In the genomic region with DNA sequence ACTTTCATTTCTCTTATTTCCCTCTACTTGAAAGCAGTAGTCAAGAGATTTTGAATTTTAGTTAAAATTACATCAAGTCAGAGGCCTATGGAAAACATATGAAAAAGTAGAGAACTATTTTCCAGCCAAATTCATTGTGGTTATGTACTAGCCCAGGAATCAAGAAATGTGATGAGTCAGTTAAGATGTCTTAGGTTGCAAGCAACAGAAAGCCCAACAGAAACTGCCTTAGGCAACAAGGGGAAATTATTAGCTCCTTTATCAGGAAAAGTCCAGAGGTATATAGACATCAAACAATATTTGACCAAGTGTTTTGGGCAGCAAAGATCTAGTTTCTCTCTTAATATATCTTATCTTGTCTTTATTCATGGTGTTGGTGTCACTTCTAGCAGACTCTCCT, we compare ENCODE assay signal across 26 cellular contexts. TPM values are rescaled to one million over a fixed set of nuclear protein-coding genes. Genes with fewer than 3 reads are reported as not detected.
"Had no signal": no experiment of that assay in that cellular context is flagged by ENCODE, and none has a peak within 500 bp of the region (broad histone marks: within the 10 kb centered on the region; RNA-seq: fewer than 3 reads in every experiment).

No MANE protein-coding gene starts in this region.

- H3K9me3 ChIP-seq: gastroesophageal sphincter, pancreas, right lobe of liver, suprapubic skin, vagina had no signal

- FAIRE-seq: colon, pancreas had no signal

- H3K4me2 ChIP-seq: smooth muscle cell had no signal

- H3K36me3 ChIP-seq: ascending aorta, cardiac muscle cell, gastroesophageal sphincter, heart left ventricle, pancreas, right lobe of liver, suprapubic skin, vagina had no signal

- DNase-seq: activated CD4-positive, alpha-beta T cell treated with anti-CD3 and anti-CD28 coated beads for 48 hours; activated CD4-positive, CD25-positive, alpha-beta regulatory T cell; activated CD8-positive, alpha-beta T cell treated with anti-CD3 and anti-CD28 coated beads for 36 hours; activated naive CD4-positive, alpha-beta T cell treated with anti-CD3 and anti-CD28 coated beads, Interleukin-2, amount 10 ng/mL, durations not matched to agents 7 days and 5 days; activated naive CD8-positive, alpha-beta T cell treated with anti-CD3 and anti-CD28 coated beads, Interleukin-2, amount 50 U/mL, for 24 hours; activated T-cell treated with anti-CD3 and anti-CD28 coated beads, Interleukin-2, amount 50 U/mL, for 1 hour; dorsolateral prefrontal cortex; heart left ventricle; left cardiac atrium; natural killer cell; pancreas; right lobe of liver; stimulated activated CD4-positive, alpha-beta T cell treated with anti-CD3 and anti-CD28 coated beads, Interleukin-4, amount 100 ng/mL, for 1 hour; stimulated activated naive CD8-positive, alpha-beta T cell treated with anti-CD3 and anti-CD28 coated beads, Interleukin-15, amount 100 ng/mL, for 72 hours; T-helper 1 cell; T-helper 9 cell had no signal

- H3K4me1 ChIP-seq: ascending aorta, gastroesophageal sphincter, heart left ventricle, pancreas, suprapubic skin, vagina had no signal

- ATAC-seq: activated CD8-positive, alpha-beta T cell treated with anti-CD3 and anti-CD28 coated beads for 36 hours; activated naive CD8-positive, alpha-beta T cell treated with anti-CD3 and anti-CD28 coated beads, Interleukin-2, amount 50 U/mL, for 24 hours; gastroesophageal sphincter; heart left ventricle; left cardiac atrium; natural killer cell; pancreas; right lobe of liver; stimulated activated naive CD8-positive, alpha-beta T cell treated with anti-CD3 and anti-CD28 coated beads, Interleukin-15, amount 100 ng/mL, for 72 hours had no signal

- H3K4me3 ChIP-seq: ascending aorta, cardiac muscle cell, dorsolateral prefrontal cortex, gastroesophageal sphincter, heart left ventricle, pancreas, right lobe of liver, smooth muscle cell, suprapubic skin, vagina had no signal

- H3K27ac ChIP-seq: ascending aorta, cardiac muscle cell, dorsolateral prefrontal cortex, gastroesophageal sphincter, heart left ventricle, pancreas, right lobe of liver, suprapubic skin, vagina had no signal

- H3K27me3 ChIP-seq: ascending aorta, cardiac muscle cell, gastroesophageal sphincter, pancreas, right lobe of liver, suprapubic skin, vagina had no signal

RNA-seq across cellular contexts. Expression of gene FRMD7, which starts 37.8 kb away (rescaled TPM):
- total RNA-seq: activated CD8-positive, alpha-beta T cell treated with anti-CD3 and anti-CD28 coated beads for 36 hours; ascending aorta; cardiac muscle cell; epithelial cell of proximal tubule; gastroesophageal sphincter; left cardiac atrium; mesenteric fat pad; natural killer cell; pancreas; pulmonary artery endothelial cell; smooth muscle cell; vagina had no signal
- polyA plus RNA-seq: cardiac muscle cell, smooth muscle cell had no signal
